Comparison of ENCODE assay signal across 12 cellular contexts in the genomic region with DNA sequence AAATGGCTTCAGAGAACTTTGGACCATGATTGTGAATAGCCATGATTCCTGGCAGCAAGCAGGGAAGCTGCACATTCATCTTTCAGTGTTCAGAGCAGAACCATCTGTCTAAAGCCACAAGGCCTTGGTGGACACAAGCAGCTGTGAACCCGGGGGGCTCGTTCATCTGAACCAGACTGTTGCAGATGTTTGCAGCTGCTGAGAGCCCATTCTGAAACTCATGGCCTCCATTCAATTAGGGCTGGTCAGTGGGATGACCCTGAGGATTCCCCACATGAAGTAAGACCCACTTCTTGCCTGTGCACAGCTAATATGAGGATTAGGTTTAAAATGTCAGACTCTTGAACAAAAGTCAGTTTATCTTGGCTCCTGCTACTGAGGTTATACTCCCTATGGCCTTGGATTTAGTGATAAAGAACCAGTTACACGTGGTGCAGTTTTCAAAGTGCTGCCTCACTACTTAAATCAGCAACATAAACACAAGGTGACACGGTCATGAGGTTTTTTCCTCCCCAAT.
DNase-seq lines count a peak whose midpoint lies in the region; ATAC-seq and TF ChIP-seq lines count a peak whose summit lies in the region.
"Had no signal": no experiment of that assay in that cellular context is flagged by ENCODE, and none has a peak within 500 bp of the region (broad histone marks: within the 10 kb centered on the region; RNA-seq: fewer than 3 reads in every experiment).

No MANE protein-coding gene starts in this region.

- H3K27me3 Mint-ChIP-seq in stimulated activated memory B cell treated with anti-CD40 and anti-IgM and Interleukin-4, amounts not matched to agents 10 μg/mL and 1 μg/mL and 100 μg/mL, for 72 hours, result no peaks in the 10 kb centered on the region

- H3K27ac ChIP-seq in BLaER1 treated with 17β-estradiol and CSF1 and Interleukin-3, amounts not matched to agents 10 nM and 100 nM, result no peak overlapping the region
- peak overlapping the region; percentile 49 for H3K27ac ChIP-seq in layer of hippocampus (ENCODE audit: low read depth, low read length)
- H3K27ac ChIP-seq in gastrocnemius medialis, result peak overlapping the region in 3 of 4 donors; percentile 10 to 38 (median 18)

- TF ChIP-seq CTCF in choroid plexus epithelial cell (conservative IDR thresholded peaks at IDR 0.05; ENCODE audit: low read depth, low read length) (no peak), gastrocnemius medialis (IDR thresholded peaks at IDR 0.05 in 4 of 5, conservative IDR thresholded peaks at IDR 0.05 in 1 of 5) (no peak)

- H3K36me3 Mint-ChIP-seq in stimulated activated memory B cell treated with anti-CD40 and anti-IgM and Interleukin-4, amounts not matched to agents 10 μg/mL and 1 μg/mL and 100 μg/mL, for 72 hours, result peaks cover 16% of the 10 kb centered on the region
- H3K36me3 Mint-ChIP-seq: activated naive CD4-positive, alpha-beta T cell treated with anti-CD3 and anti-CD28 coated beads, Interleukin-2, amount 10 ng/mL, durations not matched to agents 7 days and 5 days had no signal

- H3K4me3 Mint-ChIP-seq in stimulated activated memory B cell treated with anti-CD40 and anti-IgM and Interleukin-4, amounts not matched to agents 10 μg/mL and 1 μg/mL and 100 μg/mL, for 72 hours, result no peak overlapping the region
- H3K4me3 Mint-ChIP-seq: activated CD8-positive, alpha-beta T cell treated with anti-CD3 and anti-CD28 coated beads, Interleukin-2, amount 10 ng/mL, durations not matched to agents 7 days and 5 days; activated naive CD4-positive, alpha-beta T cell treated with anti-CD3 and anti-CD28 coated beads, Interleukin-2, amount 10 ng/mL, durations not matched to agents 7 days and 5 days had no signal

- no peak overlapping the region for H3K4me3 ChIP-seq in BLaER1 treated with 17β-estradiol and CSF1 and Interleukin-3, amounts not matched to agents 10 nM and 100 nM
- H3K4me3 ChIP-seq in choroid plexus epithelial cell (ENCODE audit: low read depth, low read length) (no peak overlapping the region), gastrocnemius medialis (peak overlapping the region in 2 of 4 donors; percentile 2 to 9)

- DNase-seq in choroid plexus epithelial cell (ENCODE audit: low read depth) (peak; percentile 6), gastrocnemius medialis (no peak), SHP77 (lab: John Stamatoyannopoulos, UW) (no peak)
- no peak for DNase-seq in stimulated activated CD8-positive, alpha-beta memory T cell treated with anti-CD3 and anti-CD28 coated beads, Interleukin-4, amount 100 ng/mL, for 48 hours
- DNase-seq: activated CD8-positive, alpha-beta T cell treated with anti-CD3 and anti-CD28 coated beads, Interleukin-2, amount 10 ng/mL, durations not matched to agents 7 days and 5 days; activated naive CD4-positive, alpha-beta T cell treated with anti-CD3 and anti-CD28 coated beads, Interleukin-2, amount 10 ng/mL, durations not matched to agents 7 days and 5 days; DMS153; T-helper 9 cell had no signal

- peaks cover 0 to 12% (median 0%) of the 10 kb centered on the region in 11 experiments; a peak in 2 of 22 replicates for H4K20me1 ChIP-seq in BLaER1 treated with 17β-estradiol and CSF1 and Interleukin-3, amounts not matched to agents 10 nM and 100 nM

- H3K27ac Mint-ChIP-seq in stimulated activated memory B cell treated with anti-CD40 and anti-IgM and Interleukin-4, amounts not matched to agents 10 μg/mL and 1 μg/mL and 100 μg/mL, for 72 hours, result no peak overlapping the region
- H3K27ac Mint-ChIP-seq: activated CD8-positive, alpha-beta T cell treated with anti-CD3 and anti-CD28 coated beads, Interleukin-2, amount 10 ng/mL, durations not matched to agents 7 days and 5 days; activated naive CD4-positive, alpha-beta T cell treated with anti-CD3 and anti-CD28 coated beads, Interleukin-2, amount 10 ng/mL, durations not matched to agents 7 days and 5 days had no signal

- peaks cover 45% of the 10 kb centered on the region for H3K4me1 Mint-ChIP-seq in stimulated activated memory B cell treated with anti-CD40 and anti-IgM and Interleukin-4, amounts not matched to agents 10 μg/mL and 1 μg/mL and 100 μg/mL, for 72 hours

- no peak for TF ChIP-seq POLR2A in gastrocnemius medialis (IDR thresholded peaks at IDR 0.05)

- no peaks in the 10 kb centered on the region for H3K27me3 ChIP-seq in BLaER1 treated with 17β-estradiol and CSF1 and Interleukin-3, amounts not matched to agents 10 nM and 100 nM
- no peaks in the 10 kb centered on the region for H3K27me3 ChIP-seq in layer of hippocampus (ENCODE audit: control insufficient read depth, insufficient read depth, low read length)
- H3K27me3 ChIP-seq in gastrocnemius medialis, result no peaks in the 10 kb centered on the region

- H3K9me3 Mint-ChIP-seq in stimulated activated memory B cell treated with anti-CD40 and anti-IgM and Interleukin-4, amounts not matched to agents 10 μg/mL and 1 μg/mL and 100 μg/mL, for 72 hours, result no peaks in the 10 kb centered on the region

- in situ Hi-C loops in gastrocnemius medialis (cut with MboI; ENCODE audit: low sequenced_read_pairs in 4 of 4), result no loop called here

- peaks cover 13 to 32% (median 23%) of the 10 kb centered on the region in 10 experiments for H3K4me1 ChIP-seq in BLaER1 treated with 17β-estradiol and CSF1 and Interleukin-3, amounts not matched to agents 10 nM and 100 nM
- peaks cover 0 to 21% of the 10 kb centered on the region in 2 donors for H3K4me1 ChIP-seq in gastrocnemius medialis

- peaks cover 0 to 8% (median 0%) of the 10 kb centered on the region in 11 experiments; a peak in 3 of 22 replicates for H3K36me3 ChIP-seq in BLaER1 treated with 17β-estradiol and CSF1 and Interleukin-3, amounts not matched to agents 10 nM and 100 nM
- no peaks in the 10 kb centered on the region for H3K36me3 ChIP-seq in gastrocnemius medialis

- no peak overlapping the region; a peak in 1 of 22 replicates for H3K9ac ChIP-seq in BLaER1 treated with 17β-estradiol and CSF1 and Interleukin-3, amounts not matched to agents 10 nM and 100 nM

- peaks cover 0 to 25% (median 13%) of the 10 kb centered on the region in 11 experiments; a peak in 15 of 22 replicates for H3K9me3 ChIP-seq in BLaER1 treated with 17β-estradiol and CSF1 and Interleukin-3, amounts not matched to agents 10 nM and 100 nM (replicated peaks in 1 of 11)
- no peaks in the 10 kb centered on the region for H3K9me3 ChIP-seq in gastrocnemius medialis

- intact Hi-C loops in gastrocnemius medialis (cut with DNase I; ENCODE audit: low total_unique reads), result no loop called here

- ATAC-seq in gastrocnemius medialis (no peak), GM18498 (IDR thresholded peaks at IDR 0.05; ENCODE audit: unreplicated experiment) (no peak)
- no peak for ATAC-seq in stimulated activated memory B cell treated with anti-CD40 and anti-IgM and Interleukin-4, amounts not matched to agents 10 μg/mL and 1 μg/mL and 100 μg/mL, for 72 hours
- ATAC-seq: activated CD8-positive, alpha-beta T cell treated with anti-CD3 and anti-CD28 coated beads, Interleukin-2, amount 10 ng/mL, durations not matched to agents 7 days and 5 days had no signal

- H3K4me2 ChIP-seq in BLaER1 treated with 17β-estradiol and CSF1 and Interleukin-3, amounts not matched to agents 10 nM and 100 nM, result peak overlapping the region; percentile 31 to 79 (median 54)

Comparison
In these comparisons a context has a peak if more than half of its experiments do, and no peak if none do; other contexts are left out.
1. H3K27ac ChIP-seq: peak in layer of hippocampus (single experiment) and gastrocnemius medialis (3 of 4); none in BLaER1 treated with 17β-estradiol and CSF1 and Interleukin-3, amounts not matched to agents 10 nM and 100 nM (0 of 11).